Comparison of ENCODE assay signal across 8 cellular contexts in the genomic region with DNA sequence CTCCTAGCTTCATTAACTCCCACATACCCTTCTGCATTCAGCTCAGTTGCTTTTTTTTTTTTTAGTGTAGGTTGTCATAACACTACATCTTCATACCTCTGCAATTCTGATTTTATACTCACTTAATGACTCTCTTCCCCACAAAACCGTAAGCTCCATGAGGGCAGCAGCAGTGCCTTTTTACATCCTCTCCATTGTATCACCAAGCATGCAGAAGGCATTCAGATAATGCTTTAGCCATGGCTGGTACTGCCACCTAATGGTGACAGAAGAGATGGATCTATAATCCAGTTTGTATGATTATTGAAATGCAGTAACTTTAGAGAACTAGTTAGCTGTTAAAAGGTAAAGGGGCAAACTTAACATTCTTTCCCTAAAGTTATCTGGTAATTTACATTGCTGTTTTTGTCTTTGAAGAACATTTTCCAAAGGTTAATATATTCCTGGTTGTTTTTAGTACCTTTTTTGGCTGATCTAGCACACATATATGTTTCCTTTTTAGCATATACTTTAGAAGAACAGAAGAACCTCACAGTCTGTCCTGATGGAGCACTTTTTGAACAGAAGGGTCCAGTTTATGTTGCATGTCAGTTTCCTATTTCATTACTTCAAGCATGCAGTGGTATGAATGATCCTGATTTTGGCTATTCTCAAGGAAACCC. TPM values are rescaled to one million over a fixed set of nuclear protein-coding genes. Genes with fewer than 3 reads are reported as not detected.
DNase-seq lines count a peak whose midpoint lies in the region; ATAC-seq and TF ChIP-seq lines count a peak whose summit lies in the region.

No MANE protein-coding gene starts in this region.

- no peak overlapping the region for H3K4me3 Mint-ChIP-seq in stimulated activated naive CD8-positive, alpha-beta T cell treated with anti-CD3 and anti-CD28 coated beads, Interleukin-15, amount 100 ng/mL, for 72 hours

- DNase-seq in AG10803 (ENCODE audit: low read depth) (peak; percentile 66), SKM-1 (lab: John Stamatoyannopoulos, UW; ENCODE audit: unreplicated experiment) (peak; percentile 17), T47D (ENCODE audit: low read depth in 1 of 2, low spot score in 1 of 2) (peak; percentile 61 to 82), left colon (peak in 1 of 2 donors; percentile 30)
- DNase-seq in stimulated activated naive CD8-positive, alpha-beta T cell treated with anti-CD3 and anti-CD28 coated beads, Interleukin-15, amount 100 ng/mL, for 72 hours: peak; percentile 36 to 49

- peak overlapping the region in 1 of 2 donors; percentile 3 for H3K27ac Mint-ChIP-seq in stimulated activated naive CD8-positive, alpha-beta T cell treated with anti-CD3 and anti-CD28 coated beads, Interleukin-15, amount 100 ng/mL, for 72 hours

- peaks cover 6 to 7% of the 10 kb centered on the region in 2 donors for H3K9me3 Mint-ChIP-seq in stimulated activated naive CD8-positive, alpha-beta T cell treated with anti-CD3 and anti-CD28 coated beads, Interleukin-15, amount 100 ng/mL, for 72 hours

- in situ Hi-C loops in T47D (cut with HindIII; ENCODE audit: low pct_unique_long_range_greater_than_20kb, low sequenced_read_pairs): no loop called here

- TF ChIP-seq CTCF in AG10803 (conservative IDR thresholded peaks at IDR 0.05; ENCODE audit: low read length) (peak; percentile 77), LNCAP (IDR thresholded peaks at IDR 0.05) (peak; percentile 60)

- TF ChIP-seq POLR2A in GM18505 (IDR thresholded peaks at IDR 0.05; ENCODE audit: borderline replicate concordance, extremely low read depth, insufficient read depth, insufficient read length): no peak

- no peaks in the 10 kb centered on the region for H3K27me3 Mint-ChIP-seq in stimulated activated naive CD8-positive, alpha-beta T cell treated with anti-CD3 and anti-CD28 coated beads, Interleukin-15, amount 100 ng/mL, for 72 hours

- H3K4me3 ChIP-seq in AG10803 (ENCODE audit: low read length): no peak overlapping the region

- H3K4me1 Mint-ChIP-seq in stimulated activated naive CD8-positive, alpha-beta T cell treated with anti-CD3 and anti-CD28 coated beads, Interleukin-15, amount 100 ng/mL, for 72 hours: no peaks in the 10 kb centered on the region

- intact Hi-C loops in left colon (cut with DNase I, micrococcal nuclease): loop anchor here in 1 of 2 donors (10.0 kb wide), 1 partner anchor 338 kb away; no protein-coding TSS in a partner anchor

- peak; percentile 65 for ATAC-seq in GM18505 (IDR thresholded peaks at IDR 0.05; ENCODE audit: unreplicated experiment)
- peak; percentile 90 for ATAC-seq in left colon
- peak; percentile 75 for ATAC-seq in stimulated activated naive CD8-positive, alpha-beta T cell treated with anti-CD3 and anti-CD28 coated beads, Interleukin-15, amount 100 ng/mL, for 72 hours
- no peak for ATAC-seq in HG03354 (IDR thresholded peaks at IDR 0.05; ENCODE audit: poor library complexity, severe bottlenecking, unreplicated experiment)

RNA-seq across cellular contexts. Expression of gene ATP1B3, which starts 36.8 kb away (rescaled TPM):
- 100 to 1,000 TPM; 397 to 503 TPM for total RNA-seq in left colon
